ENCODE assay signal across 8 cellular contexts in the genomic region with DNA sequence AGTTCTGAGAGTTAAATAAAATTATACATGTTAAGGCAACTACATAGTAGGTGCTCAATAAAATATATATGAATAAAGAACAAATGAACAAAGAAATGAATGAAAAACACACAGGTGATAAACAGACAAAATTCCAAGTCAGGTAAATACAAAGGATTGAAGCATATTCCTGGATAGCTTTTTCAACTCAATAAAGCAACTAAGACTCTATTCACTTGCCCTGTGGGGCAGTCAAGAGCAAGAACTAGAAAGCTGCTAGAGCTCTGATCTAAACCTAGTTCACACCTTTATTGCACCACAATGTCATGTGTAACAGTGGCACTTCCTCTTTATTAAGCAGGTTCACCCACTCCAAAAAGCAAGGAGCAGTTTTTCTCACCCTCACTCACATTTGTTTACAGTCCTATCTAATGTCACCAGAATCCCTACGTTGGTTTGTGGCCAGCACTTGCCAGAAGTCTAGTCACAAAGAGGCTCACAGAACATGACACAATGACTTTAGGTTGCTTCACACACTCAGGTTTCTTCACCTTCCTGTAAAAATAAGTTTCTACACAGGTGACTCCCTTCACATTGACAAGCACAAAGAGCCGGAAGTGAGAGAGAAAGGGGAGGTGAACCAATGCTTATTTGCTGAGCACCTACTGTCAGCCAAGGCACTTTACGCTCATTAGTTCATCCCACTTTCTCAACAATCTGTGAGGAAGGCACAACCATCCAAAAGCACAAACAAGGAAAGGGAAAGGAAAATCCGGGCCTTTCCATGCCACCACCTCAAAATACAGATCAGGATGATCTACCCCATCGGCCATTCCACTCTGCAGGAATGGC.
DNase-seq lines count a peak whose midpoint lies in the region; ATAC-seq lines count a peak whose summit lies in the region.

No MANE protein-coding gene starts in this region.

- peak overlapping the region; percentile 87 for H3K27ac ChIP-seq in CD4-positive, CD25-positive, alpha-beta regulatory T cell (ENCODE audit: insufficient read depth, low read length, poor library complexity, severe bottlenecking)

- no peaks in the 10 kb centered on the region for H3K27me3 ChIP-seq in CD4-positive, CD25-positive, alpha-beta regulatory T cell (ENCODE audit: control insufficient read depth, insufficient read depth, low read length)

- POLR2A ChIA-PET in activated CD4-positive, alpha-beta memory T cell treated with anti-CD3 and anti-CD28 coated beads for 36 hours (lab: Charles Lee) = interaction anchor here (0.9 to 2.5 kb wide), 3 partner anchors 28 to 70 kb away, joined by 3 to 9 read pairs (median 6); no protein-coding TSS in a partner anchor

- H3K4me3 ChIP-seq in CD4-positive, CD25-positive, alpha-beta regulatory T cell (ENCODE audit: low read depth, low read length) = peak overlapping the region; percentile 87

- no peaks in the 10 kb centered on the region for H3K27me3 Mint-ChIP-seq in CD4-positive, CD25-positive, alpha-beta regulatory T cell
- no peaks in the 10 kb centered on the region for H3K27me3 Mint-ChIP-seq in IgD-negative memory B cell
- no peaks in the 10 kb centered on the region for H3K27me3 Mint-ChIP-seq in activated CD4-positive, alpha-beta memory T cell treated with anti-CD3 and anti-CD28 coated beads for 36 hours

- intact Hi-C loops in activated CD4-positive, alpha-beta memory T cell treated with anti-CD3 and anti-CD28 coated beads for 36 hours (cut with micrococcal nuclease) = loop anchor here (1.0 to 5.0 kb wide), 6 partner anchors 28 to 353 kb away; a partner anchor contains a TSS
- intact Hi-C loops in left cardiac atrium (cut with DNase I) = no loop called here

- H3K9me3 Mint-ChIP-seq in CD4-positive, CD25-positive, alpha-beta regulatory T cell = no peaks in the 10 kb centered on the region
- H3K9me3 Mint-ChIP-seq in IgD-negative memory B cell = no peaks in the 10 kb centered on the region
- H3K9me3 Mint-ChIP-seq in activated CD4-positive, alpha-beta memory T cell treated with anti-CD3 and anti-CD28 coated beads for 36 hours = no peaks in the 10 kb centered on the region

- peaks cover 99% of the 10 kb centered on the region for H3K4me1 ChIP-seq in CD4-positive, CD25-positive, alpha-beta regulatory T cell (ENCODE audit: control insufficient read depth, insufficient read depth, low read length, poor library complexity, severe bottlenecking)

- CTCF ChIA-PET in activated CD4-positive, alpha-beta memory T cell treated with anti-CD3 and anti-CD28 coated beads for 36 hours (lab: Charles Lee) = interaction anchor here (0.9 to 2.5 kb wide), 7 partner anchors 18 to 77 kb away, joined by 3 to 21 read pairs (median 4); no protein-coding TSS in a partner anchor

- peak; percentile 80 for ATAC-seq in CD4-positive, CD25-positive, alpha-beta regulatory T cell (ENCODE audit: low read depth in 2 of 2)
- ATAC-seq in GM21423 (IDR thresholded peaks at IDR 0.05; ENCODE audit: unreplicated experiment) (peak; percentile 67), left cardiac atrium (peak; percentile 51 to 65)

- H3K4me3 Mint-ChIP-seq in CD4-positive, CD25-positive, alpha-beta regulatory T cell = peak overlapping the region; percentile 64 to 90 (median 88)
- peak overlapping the region; percentile 79 to 92 (median 85) for H3K4me3 Mint-ChIP-seq in IgD-negative memory B cell
- H3K4me3 Mint-ChIP-seq in activated CD4-positive, alpha-beta memory T cell treated with anti-CD3 and anti-CD28 coated beads for 36 hours = peak overlapping the region; percentile 72

- no peaks in the 10 kb centered on the region for H3K9me3 ChIP-seq in CD4-positive, CD25-positive, alpha-beta regulatory T cell (ENCODE audit: control insufficient read depth in 2 of 2, low read length in 2 of 2)

- peak; percentile 45 to 91 (median 90) for DNase-seq in CD4-positive, CD25-positive, alpha-beta regulatory T cell
- peak; percentile 84 for DNase-seq in activated CD4-positive, alpha-beta memory T cell treated with anti-CD3 and anti-CD28 coated beads for 36 hours
- no peak for DNase-seq in left cardiac atrium
- DNase-seq in stimulated activated naive CD4-positive, alpha-beta T cell (lab: John Stamatoyannopoulos, UW) = peak; percentile 50 to 95 (median 76)
- no peak for DNase-seq in superior temporal gyrus (ENCODE audit: extremely low spot score)
- no peak for DNase-seq in NCI-H524 (lab: John Stamatoyannopoulos, UW)

- H3K4me1 Mint-ChIP-seq in CD4-positive, CD25-positive, alpha-beta regulatory T cell = peaks cover 26 to 97% (median 75%) of the 10 kb centered on the region in 4 donors
- peaks cover 39 to 64% (median 51%) of the 10 kb centered on the region in 3 donors for H3K4me1 Mint-ChIP-seq in IgD-negative memory B cell
- H3K4me1 Mint-ChIP-seq in activated CD4-positive, alpha-beta memory T cell treated with anti-CD3 and anti-CD28 coated beads for 36 hours (ENCODE audit: low read depth) = peaks cover 85% of the 10 kb centered on the region

- peaks cover 43% of the 10 kb centered on the region for H3K36me3 Mint-ChIP-seq in CD4-positive, CD25-positive, alpha-beta regulatory T cell
- peaks cover 7% of the 10 kb centered on the region for H3K36me3 Mint-ChIP-seq in IgD-negative memory B cell
- peaks cover 39% of the 10 kb centered on the region for H3K36me3 Mint-ChIP-seq in activated CD4-positive, alpha-beta memory T cell treated with anti-CD3 and anti-CD28 coated beads for 36 hours

- peaks cover 28% of the 10 kb centered on the region for H3K36me3 ChIP-seq in CD4-positive, CD25-positive, alpha-beta regulatory T cell (ENCODE audit: control insufficient read depth, insufficient read depth, low read length)

- peak overlapping the region; percentile 97 to 99 (median 99) for H3K27ac Mint-ChIP-seq in CD4-positive, CD25-positive, alpha-beta regulatory T cell
- peak overlapping the region; percentile 96 to 99 (median 97) for H3K27ac Mint-ChIP-seq in IgD-negative memory B cell
- peak overlapping the region; percentile 99 for H3K27ac Mint-ChIP-seq in activated CD4-positive, alpha-beta memory T cell treated with anti-CD3 and anti-CD28 coated beads for 36 hours

Comparison
In these comparisons a context has a peak if more than half of its experiments do, and no peak if none do; other contexts are left out.
1. DNase-seq: peak in CD4-positive, CD25-positive, alpha-beta regulatory T cell (3 of 3), activated CD4-positive, alpha-beta memory T cell treated with anti-CD3 and anti-CD28 coated beads for 36 hours (single experiment) and stimulated activated naive CD4-positive, alpha-beta T cell (6 of 6); none in left cardiac atrium (single experiment), superior temporal gyrus (single experiment) and NCI-H524 (0 of 2).
2. Peak in every context shown above with its lines, with median percentiles within 50 percentile points of each other: ATAC-seq, H3K27ac Mint-ChIP-seq and H3K4me3 Mint-ChIP-seq.